In the genomic region with DNA sequence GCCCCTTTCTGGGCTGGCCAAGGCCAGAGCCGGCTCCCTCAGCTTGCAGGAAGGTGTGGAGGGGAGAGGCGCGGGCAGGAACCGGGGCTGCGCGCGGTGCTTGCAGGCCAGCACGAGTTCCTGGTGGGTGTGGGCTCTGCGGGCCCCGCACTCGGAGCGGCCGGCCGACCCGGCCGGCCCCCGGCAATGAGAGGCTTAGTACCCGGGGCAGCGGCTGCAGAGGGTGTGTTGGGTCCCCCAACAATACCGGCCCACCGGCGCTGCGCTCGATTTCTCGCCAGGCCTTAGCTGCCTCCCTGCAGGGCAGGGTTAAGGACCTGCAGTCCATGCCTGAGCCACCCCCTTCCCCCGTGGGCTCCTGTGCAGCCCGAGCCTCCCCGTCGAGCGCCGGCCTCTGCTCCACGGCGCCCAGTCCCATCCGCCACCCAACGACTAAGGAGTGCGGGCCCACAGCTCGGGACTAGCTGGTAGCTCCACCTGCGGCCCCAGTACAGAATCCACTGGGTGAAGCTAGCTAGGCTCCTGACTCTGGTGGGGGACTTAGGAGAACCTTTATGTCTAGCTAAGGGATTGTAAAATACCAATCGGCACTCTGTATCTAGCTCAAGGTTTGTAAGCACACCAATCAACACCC, we compare ENCODE assay signal across 23 cellular contexts.
DNase-seq lines count a peak whose midpoint lies in the region; ATAC-seq and TF ChIP-seq lines count a peak whose summit lies in the region.
"Had no signal": no experiment of that assay in that cellular context is flagged by ENCODE, and none has a peak within 500 bp of the region (broad histone marks: within the 10 kb centered on the region; RNA-seq: fewer than 3 reads in every experiment).

No MANE protein-coding gene starts in this region.

- no peaks in the 10 kb centered on the region for H3K27me3 ChIP-seq in GM23338 (ENCODE audit: insufficient read depth)
- no peaks in the 10 kb centered on the region for H3K27me3 ChIP-seq in HL-60 (ENCODE audit: insufficient read depth, poor library complexity, severe bottlenecking)
- H3K27me3 ChIP-seq: BE2C; BLaER1 treated with 17β-estradiol and CSF1 and Interleukin-3, amounts not matched to agents 10 nM and 100 nM had no signal

- ATAC-seq in GM23338: peak; percentile 79
- no peak for ATAC-seq in stimulated activated memory B cell treated with anti-CD40 and anti-IgM and Interleukin-4, amounts not matched to agents 10 μg/mL and 1 μg/mL and 100 μg/mL, for 72 hours
- ATAC-seq: A549, GM12878 had no signal

- no peaks in the 10 kb centered on the region for H3F3A ChIP-seq in GM23338 (replicated peaks; ENCODE audit: low read depth)

- H3K27ac ChIP-seq in GM23338 (ENCODE audit: low read depth) (no peak overlapping the region), HL-60 (replicated peaks) (peak overlapping the region; percentile 99)
- H3K27ac ChIP-seq: A549; BLaER1 treated with 17β-estradiol and CSF1 and Interleukin-3, amounts not matched to agents 10 nM and 100 nM; GM23248 had no signal

- no peaks in the 10 kb centered on the region for H3K4me1 ChIP-seq in GM23338 (ENCODE audit: insufficient read depth)
- H3K4me1 ChIP-seq: A549, BE2C, HAP-1 had no signal

- H3K27me3 Mint-ChIP-seq in GM23338 (ENCODE audit: insufficient read depth, low read depth, poor library complexity): peaks cover 6% of the 10 kb centered on the region
- no peaks in the 10 kb centered on the region for H3K27me3 Mint-ChIP-seq in stimulated activated memory B cell treated with anti-CD40 and anti-IgM and Interleukin-4, amounts not matched to agents 10 μg/mL and 1 μg/mL and 100 μg/mL, for 72 hours
- H3K27me3 Mint-ChIP-seq: CD4-positive, alpha-beta T cell had no signal

- H3K4me1 Mint-ChIP-seq in GM23338: peaks cover 11% of the 10 kb centered on the region
- peaks cover 17% of the 10 kb centered on the region for H3K4me1 Mint-ChIP-seq in stimulated activated memory B cell treated with anti-CD40 and anti-IgM and Interleukin-4, amounts not matched to agents 10 μg/mL and 1 μg/mL and 100 μg/mL, for 72 hours

- no peaks in the 10 kb centered on the region for H3K36me3 ChIP-seq in GM23338 (ENCODE audit: insufficient read depth)
- H3K36me3 ChIP-seq: BE2C; BLaER1 treated with 17β-estradiol and CSF1 and Interleukin-3, amounts not matched to agents 10 nM and 100 nM; HAP-1 had no signal

- no peak for DNase-seq in GM23338 (ENCODE audit: low spot score)
- no peak for DNase-seq in HL-60 (ENCODE audit: low read depth in 1 of 2, low spot score in 1 of 2)
- peak; percentile 81 for DNase-seq in mesenteric fat pad (ENCODE audit: low spot score)
- DNase-seq in UCSD-AML1 (lab: John Stamatoyannopoulos, UW; ENCODE audit: unreplicated experiment): no peak
- DNase-seq in NCI-H128 (lab: John Stamatoyannopoulos, UW; ENCODE audit: unreplicated experiment): no peak
- no peak for DNase-seq in HEK293T (ENCODE audit: extremely low spot score)
- DNase-seq: 8988T; ACHN; AML-193; BE2C; CD4-positive, alpha-beta T cell; CD8-positive, alpha-beta memory T cell; DMS 273 treated with DMSO at 0.1 percent for 48 hours; DMS79; EL; GDM1; GM23248 had no signal

- H3K79me2 ChIP-seq in GM23338 (replicated peaks; ENCODE audit: insufficient read depth): no peaks in the 10 kb centered on the region

- no peak overlapping the region for H3K4me3 Mint-ChIP-seq in GM23338
- no peak overlapping the region for H3K4me3 Mint-ChIP-seq in stimulated activated memory B cell treated with anti-CD40 and anti-IgM and Interleukin-4, amounts not matched to agents 10 μg/mL and 1 μg/mL and 100 μg/mL, for 72 hours
- H3K4me3 Mint-ChIP-seq: CD14-positive monocyte; CD4-positive, alpha-beta T cell; CD8-positive, alpha-beta memory T cell had no signal

- no peak overlapping the region for H3K27ac Mint-ChIP-seq in GM23338
- peak overlapping the region; percentile 12 for H3K27ac Mint-ChIP-seq in stimulated activated memory B cell treated with anti-CD40 and anti-IgM and Interleukin-4, amounts not matched to agents 10 μg/mL and 1 μg/mL and 100 μg/mL, for 72 hours
- H3K27ac Mint-ChIP-seq: CD4-positive, alpha-beta T cell; CD8-positive, alpha-beta memory T cell had no signal

- TF ChIP-seq CTCF in GM23338 (conservative IDR thresholded peaks at IDR 0.05; ENCODE audit: low read depth in 2 of 2): no peak
- no peak for TF ChIP-seq CTCF in HL-60 (IDR thresholded peaks at IDR 0.05; ENCODE audit: insufficient read depth, low read length)

- no peaks in the 10 kb centered on the region for H4K20me1 ChIP-seq in GM23338 (replicated peaks; ENCODE audit: insufficient read depth)
- H4K20me1 ChIP-seq: BLaER1 treated with 17β-estradiol and CSF1 and Interleukin-3, amounts not matched to agents 10 nM and 100 nM had no signal

- peak overlapping the region; percentile 18; the same call in 1 of the 2 replicates for H2AFZ ChIP-seq in GM23338
- H2AFZ ChIP-seq: GM23248 had no signal

- POLR2A ChIA-PET in HEK293T (lab: Yijun Ruan, JAX): no interaction called here

- no peaks in the 10 kb centered on the region for H3K9me3 Mint-ChIP-seq in GM23338
- no peaks in the 10 kb centered on the region for H3K9me3 Mint-ChIP-seq in stimulated activated memory B cell treated with anti-CD40 and anti-IgM and Interleukin-4, amounts not matched to agents 10 μg/mL and 1 μg/mL and 100 μg/mL, for 72 hours
- H3K9me3 Mint-ChIP-seq: CD4-positive, alpha-beta T cell; CD8-positive, alpha-beta memory T cell had no signal

- CTCF ChIA-PET in HEK293T (lab: Yijun Ruan, JAX): no interaction called here

- no peaks in the 10 kb centered on the region for H3K9me2 ChIP-seq in GM23338 (ENCODE audit: insufficient read depth)

- H3K4me2 ChIP-seq in GM23338: no peak overlapping the region
- H3K4me2 ChIP-seq: A549; BLaER1 treated with 17β-estradiol and CSF1 and Interleukin-3, amounts not matched to agents 10 nM and 100 nM had no signal

- H3K36me3 Mint-ChIP-seq in GM23338 (ENCODE audit: low read depth): no peaks in the 10 kb centered on the region
- H3K36me3 Mint-ChIP-seq in stimulated activated memory B cell treated with anti-CD40 and anti-IgM and Interleukin-4, amounts not matched to agents 10 μg/mL and 1 μg/mL and 100 μg/mL, for 72 hours: no peaks in the 10 kb centered on the region
- H3K36me3 Mint-ChIP-seq: CD14-positive monocyte; CD8-positive, alpha-beta memory T cell had no signal

- H3K4me3 ChIP-seq in GM23338: no peak overlapping the region
- H3K4me3 ChIP-seq in HL-60 (replicated peaks; ENCODE audit: insufficient read depth, low read length): no peak overlapping the region
- H3K4me3 ChIP-seq: A549; BLaER1 treated with 17β-estradiol and CSF1 and Interleukin-3, amounts not matched to agents 10 nM and 100 nM; GM12878; GM23248; HAP-1 had no signal

TF ChIP-seq in GM23338, 12 proteins besides CTCF, POLR2A, EP300 and RAD21 (continues in another document):
- TF ChIP-seq ETS1 (IDR thresholded peaks at IDR 0.05) (no peak), NANOG (IDR thresholded peaks at IDR 0.05; ENCODE audit: borderline replicate concordance) (no peak), CREB1 (CRISPR knock-in tag; IDR thresholded peaks at IDR 0.05; ENCODE audit: low read depth) (no peak), JUNB (IDR thresholded peaks at IDR 0.05; ENCODE audit: unreplicated experiment) (no peak)

TF ChIP-seq in HEK293T, 16 proteins besides CTCF, POLR2A, EP300 and RAD21:
- TF ChIP-seq ARNT (IDR thresholded peaks at IDR 0.05) (no peak), SUZ12 (IDR thresholded peaks at IDR 0.05) (no peak), TARDBP (IDR thresholded peaks at IDR 0.05) (no peak), SP1 (IDR thresholded peaks at IDR 0.05) (no peak), LEF1 (IDR thresholded peaks at IDR 0.05; ENCODE audit: borderline replicate concordance) (no peak), FOXA1 (IDR thresholded peaks at IDR 0.05) (no peak), ELF4 (IDR thresholded peaks at IDR 0.05) (no peak), CTBP1 (IDR thresholded peaks at IDR 0.05; ENCODE audit: borderline replicate concordance) (no peak), HDGF (IDR thresholded peaks at IDR 0.05; ENCODE audit: borderline replicate concordance) (no peak), ZNF384 (IDR thresholded peaks at IDR 0.05) (no peak)
